In genomic region chr4:7115557-7116340, GRCh38 we compare ENCODE assay signal across 25 cellular contexts. TPM values are rescaled to one million over a fixed set of nuclear protein-coding genes. Genes with fewer than 3 reads are reported as not detected.
DNase-seq lines count a peak whose midpoint lies in the region; ATAC-seq, FAIRE-seq and TF ChIP-seq lines count a peak whose summit lies in the region.
"Had no signal": no experiment of that assay in that cellular context is flagged by ENCODE, and none has a peak within 500 bp of the region (broad histone marks: within the 10 kb centered on the region; RNA-seq: fewer than 3 reads in every experiment).

No MANE protein-coding gene starts in this region.

- TF ChIP-seq POLR2A in HepG2 (IDR thresholded peaks at IDR 0.05; ENCODE audit: insufficient read depth in 1 of 2, low read depth in 2 of 2, low read length in 2 of 2) = no peak
- no peak for TF ChIP-seq POLR2A in right lobe of liver (IDR thresholded peaks at IDR 0.05)

- no peak for TF ChIP-seq RAD21 in HepG2 (CRISPR knock-in tag; IDR thresholded peaks at IDR 0.05)

- POLR2A ChIA-PET in HepG2 (lab: Yijun Ruan, JAX) = no interaction called here

- no peak overlapping the region for H3K27ac Mint-ChIP-seq in chondrocyte (ENCODE audit: unreplicated experiment)
- H3K27ac Mint-ChIP-seq: CD14-positive monocyte; CD4-positive, alpha-beta T cell; CD8-positive, alpha-beta memory T cell had no signal

- DNase-seq in HepG2 (ENCODE audit: low spot score) (no peak), right lobe of liver (no peak), chondrocyte (ENCODE audit: low spot score) (peak; percentile 84), lower lobe of right lung (peak; percentile 31), SW480 (ENCODE audit: low spot score) (no peak), smooth muscle cell (lab: John Stamatoyannopoulos, UW; ENCODE audit: unreplicated experiment) (no peak), NAMALWA (ENCODE audit: low spot score) (no peak)
- DNase-seq: 8988T; ACHN; AML-193; BE2C; CD4-positive, alpha-beta T cell; CD8-positive, alpha-beta memory T cell; DMS 273 treated with DMSO at 0.1 percent for 48 hours; DMS79 treated with DMSO at 0.1 percent for 48 hours; GF-D8; GOT3 had no signal

- no peak for FAIRE-seq in HepG2 (lab: Jason Lieb, UNC)
- FAIRE-seq: A549, D721Med, GM12891, GM18507, H54 had no signal

- BruUV-seq in HepG2 (replicated peaks; lab: Mats Ljungman, UMichigan) = no TSS peak

- H3K27ac ChIP-seq in HepG2 (ENCODE audit: extremely low read length, insufficient read depth, low read length) = no peak overlapping the region
- no peak overlapping the region for H3K27ac ChIP-seq in right lobe of liver
- H3K27ac ChIP-seq in lower lobe of right lung = no peak overlapping the region
- no peak overlapping the region for H3K27ac ChIP-seq in smooth muscle cell (ENCODE audit: low read depth)
- H3K27ac ChIP-seq: A549; BLaER1 treated with 17β-estradiol and CSF1 and Interleukin-3, amounts not matched to agents 10 nM and 100 nM had no signal

- no peaks in the 10 kb centered on the region for H3K4me1 Mint-ChIP-seq in chondrocyte (ENCODE audit: low read depth)
- H3K4me1 Mint-ChIP-seq: CD14-positive monocyte; CD8-positive, alpha-beta memory T cell had no signal

- peaks cover 50% of the 10 kb centered on the region for H3K27me3 Mint-ChIP-seq in chondrocyte (ENCODE audit: low read depth)

- H3K4me1 ChIP-seq in HepG2 (ENCODE audit: insufficient read depth, low read length) (no peaks in the 10 kb centered on the region), right lobe of liver (no peaks in the 10 kb centered on the region), lower lobe of right lung (no peaks in the 10 kb centered on the region), smooth muscle cell (ENCODE audit: low read depth) (no peaks in the 10 kb centered on the region)
- H3K4me1 ChIP-seq: A549, BE2C, HAP-1 had no signal

- H2AFZ ChIP-seq in HepG2 (ENCODE audit: low read length) = no peak overlapping the region
- H2AFZ ChIP-seq in smooth muscle cell (ENCODE audit: low read depth) = no peak overlapping the region

- H3K4me3 ChIP-seq in HepG2 (replicated peaks in 1 of 3; ENCODE audit: insufficient read depth in 1 of 3, low read depth in 2 of 3, low read length in 3 of 3) (no peak overlapping the region), right lobe of liver (no peak overlapping the region), lower lobe of right lung (no peak overlapping the region), smooth muscle cell (no peak overlapping the region)
- H3K4me3 ChIP-seq: A549; BLaER1 treated with 17β-estradiol and CSF1 and Interleukin-3, amounts not matched to agents 10 nM and 100 nM; HAP-1 had no signal

- intact Hi-C loops in HepG2 (cut with micrococcal nuclease; ENCODE audit: unreplicated experiment) = no loop called here
- intact Hi-C loops in right lobe of liver (cut with DNase I) = no loop called here
- intact Hi-C loops in lower lobe of right lung (cut with DNase I) = no loop called here

- H3K4me2 ChIP-seq in HepG2 (ENCODE audit: low read depth, low read length) (no peak overlapping the region), smooth muscle cell (no peak overlapping the region)
- H3K4me2 ChIP-seq: A549; BLaER1 treated with 17β-estradiol and CSF1 and Interleukin-3, amounts not matched to agents 10 nM and 100 nM had no signal

- CTCF ChIA-PET in HepG2 (lab: Yijun Ruan, JAX; ENCODE audit: low intra/inter-chr PET ratio, low total read pairs) = no interaction called here

- H3K36me3 ChIP-seq in HepG2 (replicated peaks in 1 of 2; ENCODE audit: control insufficient read depth in 1 of 2, insufficient read depth in 2 of 2, low read length in 2 of 2) (no peaks in the 10 kb centered on the region), right lobe of liver (no peaks in the 10 kb centered on the region), lower lobe of right lung (no peaks in the 10 kb centered on the region), smooth muscle cell (ENCODE audit: low read depth) (no peaks in the 10 kb centered on the region)
- H3K36me3 ChIP-seq: BE2C, HAP-1 had no signal

- WGBS in HepG2 (ENCODE audit: low lambda C conversion rate) = 65% methylated on average over 11 of the region's 22 CpGs
- WGBS in right lobe of liver (ENCODE audit: insufficient coverage, low coverage, low lambda C conversion rate, missing lambda C conversion rate) = 92% methylated on average over 10 of the region's 22 CpGs
- 91% methylated on average over 21 of the region's 22 CpGs for WGBS in smooth muscle cell (ENCODE audit: low lambda C conversion rate)

- ATAC-seq in HepG2 (no peak), right lobe of liver (no peak), lower lobe of right lung (peak in 1 of 2 donors; percentile 11)
- ATAC-seq: A549 had no signal

- no peak overlapping the region for H3K4me3 Mint-ChIP-seq in chondrocyte (ENCODE audit: unreplicated experiment)
- H3K4me3 Mint-ChIP-seq: CD4-positive, alpha-beta T cell; CD8-positive, alpha-beta memory T cell had no signal

- H3F3A ChIP-seq in smooth muscle cell (ENCODE audit: low read depth) = no peaks in the 10 kb centered on the region

- TF ChIP-seq EP300 in HepG2 (IDR thresholded peaks at IDR 0.05; ENCODE audit: low read depth in 2 of 2, low read length in 2 of 2) (no peak), HepG2 (CRISPR knock-in tag; IDR thresholded peaks at IDR 0.05; ENCODE audit: borderline replicate concordance) (no peak)

- H3K27me3 ChIP-seq in HepG2 (ENCODE audit: control insufficient read depth in 1 of 2, insufficient read depth in 2 of 2, low read length in 2 of 2) (peaks cover 2 to 18% of the 10 kb centered on the region in 2 experiments; a peak in 4 of 5 replicates), right lobe of liver (no peaks in the 10 kb centered on the region), lower lobe of right lung (ENCODE audit: low read depth) (peaks cover 5% of the 10 kb centered on the region), smooth muscle cell (ENCODE audit: low read depth) (no peaks in the 10 kb centered on the region)
- H3K27me3 ChIP-seq: BE2C; BLaER1 treated with 17β-estradiol and CSF1 and Interleukin-3, amounts not matched to agents 10 nM and 100 nM had no signal

- no peak for TF ChIP-seq CTCF in HepG2 (CRISPR knock-in tag; IDR thresholded peaks at IDR 0.05)
- no peak for TF ChIP-seq CTCF in right lobe of liver (IDR thresholded peaks at IDR 0.05)
- no peak for TF ChIP-seq CTCF in chondrocyte (IDR thresholded peaks at IDR 0.05)
- no peak for TF ChIP-seq CTCF in lower lobe of right lung (IDR thresholded peaks at IDR 0.05)
- no peak for TF ChIP-seq CTCF in smooth muscle cell (IDR thresholded peaks at IDR 0.05; ENCODE audit: borderline replicate concordance, insufficient read depth, poor library complexity, severe bottlenecking)

- peaks cover 3% of the 10 kb centered on the region for H3K9me3 Mint-ChIP-seq in chondrocyte (ENCODE audit: low read depth)

- no peaks in the 10 kb centered on the region for H3K9me3 ChIP-seq in HepG2 (ENCODE audit: low read length)
- H3K9me3 ChIP-seq in right lobe of liver = no peaks in the 10 kb centered on the region
- no peaks in the 10 kb centered on the region for H3K9me3 ChIP-seq in lower lobe of right lung
- H3K9me3 ChIP-seq in smooth muscle cell (replicated peaks; ENCODE audit: low read depth) = no peaks in the 10 kb centered on the region
- H3K9me3 ChIP-seq: A549, BE2C, HAP-1 had no signal

- no peak overlapping the region for H3K9ac ChIP-seq in HepG2 (ENCODE audit: insufficient read depth, low read depth, low read length)
- H3K9ac ChIP-seq in smooth muscle cell (ENCODE audit: low read depth) = no peak overlapping the region
- H3K9ac ChIP-seq: BLaER1 treated with 17β-estradiol and CSF1 and Interleukin-3, amounts not matched to agents 10 nM and 100 nM had no signal

- in situ Hi-C loops in HepG2 (cut with HindIII; ENCODE audit: extremely low pct_ligation_motif_present, low pct_unique_long_range_greater_than_20kb) = no loop called here

- H4K20me1 ChIP-seq in HepG2 (ENCODE audit: insufficient read depth, low read length) (no peaks in the 10 kb centered on the region), smooth muscle cell (ENCODE audit: low read depth) (no peaks in the 10 kb centered on the region)
- H4K20me1 ChIP-seq: BLaER1 treated with 17β-estradiol and CSF1 and Interleukin-3, amounts not matched to agents 10 nM and 100 nM had no signal

- H3K79me2 ChIP-seq in HepG2 (ENCODE audit: insufficient read depth, low read length) = no peaks in the 10 kb centered on the region
- no peaks in the 10 kb centered on the region for H3K79me2 ChIP-seq in smooth muscle cell (ENCODE audit: low read depth)

- H3K36me3 Mint-ChIP-seq in chondrocyte (ENCODE audit: low read depth) = peaks cover 4% of the 10 kb centered on the region
- H3K36me3 Mint-ChIP-seq: CD14-positive monocyte had no signal

TF ChIP-seq in HepG2, 621 proteins besides CTCF, POLR2A, EP300 and RAD21 (continues in another document):
- no peak for TF ChIP-seq HOXA3 (CRISPR knock-in tag; IDR thresholded peaks at IDR 0.05)
- no peak for TF ChIP-seq ZNF253 (CRISPR knock-in tag; IDR thresholded peaks at IDR 0.05; ENCODE audit: borderline replicate concordance)

RNA-seq across cellular contexts. Expression of gene GRPEL1, which starts 47.9 kb away (rescaled TPM):
- 141 and 213 TPM in 2 replicates for total RNA-seq in HepG2 (2016; rRNA removed; fragmentation: Illumina TruSeq; extraction: Trizol)
- total RNA-seq in HepG2 (2016; cell fraction: cytosol; rRNA removed; fragmentation: Illumina TruSeq; extraction: Trizol; ENCODE audit: low read depth) = 24.3 and 28.6 TPM in 2 replicates
- 139 and 219 TPM in 2 replicates for total RNA-seq in HepG2 (2016; cell fraction: insoluble cytoplasmic fraction; rRNA removed; fragmentation: Illumina TruSeq; extraction: Trizol)
- 37.5 and 43.6 TPM in 2 replicates for total RNA-seq in HepG2 (2016; cell fraction: membrane; rRNA removed; fragmentation: Illumina TruSeq; extraction: Trizol)
- total RNA-seq in HepG2 (2016; cell fraction: nucleus; rRNA removed; fragmentation: Illumina TruSeq; extraction: Trizol) = 48.8 and 49.5 TPM in 2 replicates
- polyA plus RNA-seq in HepG2 (2011; rRNA removed) = 27.2 and 32.3 TPM in 2 replicates
- 30.3 and 39.4 TPM in 2 replicates for polyA plus RNA-seq in HepG2 (2011; cell fraction: cytosol; rRNA removed)
- 12.6 and 17.4 TPM in 2 replicates for polyA plus RNA-seq in HepG2 (2011; cell fraction: nucleus; rRNA removed)
- 52.6 and 70.0 TPM in 2 replicates for polyA plus RNA-seq in HepG2 (2012)
- polyA plus RNA-seq in HepG2 (2016; cell fraction: cytosol; fragmentation: Illumina TruSeq; extraction: Trizol; ENCODE audit: low read depth) = 28.9 and 31.1 TPM in 2 replicates
- 220 and 231 TPM in 2 replicates for polyA plus RNA-seq in HepG2 (2016; cell fraction: insoluble cytoplasmic fraction; fragmentation: Illumina TruSeq; extraction: Trizol; ENCODE audit: low read depth)
- polyA plus RNA-seq in HepG2 (2016; cell fraction: membrane; fragmentation: Illumina TruSeq; extraction: Trizol; ENCODE audit: low read depth) = 28.9 and 29.2 TPM in 2 replicates
- 73.7 and 88.9 TPM in 2 replicates for polyA plus RNA-seq in HepG2 (2016; cell fraction: nucleus; fragmentation: Illumina TruSeq; extraction: Trizol; ENCODE audit: insufficient read depth, low read depth)
- 23.2 and 27.5 TPM in 2 replicates for polyA minus RNA-seq in HepG2 (2011; rRNA and poly(A)+ RNA removed; ENCODE audit: low replicate concordance)
- polyA minus RNA-seq in HepG2 (2011; cell fraction: cytosol; rRNA and poly(A)+ RNA removed) = 19.1 and 25.1 TPM in 2 replicates
- polyA minus RNA-seq in HepG2 (2011; cell fraction: nucleus; rRNA and poly(A)+ RNA removed) = 36.8 and 50.7 TPM in 2 replicates
- total RNA-seq in right lobe of liver = 10 to 100 TPM; 30.0 to 49.2 (median 45.3) TPM
- total RNA-seq in chondrocyte = 21.8 to 25.8 TPM (median 24.1 TPM) in 3 replicates
- total RNA-seq in lower lobe of right lung = 25.7 TPM
- total RNA-seq in smooth muscle cell = 18.6 and 26.0 TPM in 2 replicates
- 40.6 and 48.2 TPM in 2 replicates for polyA plus RNA-seq in smooth muscle cell

Comparison
In these comparisons a context has a peak if more than half of its experiments do, and no peak if none do; other contexts are left out.
1. DNase-seq: peak in chondrocyte (single experiment) and lower lobe of right lung (single experiment); none in HepG2 (single experiment), right lobe of liver (0 of 3), SW480 (single experiment), smooth muscle cell (single experiment) and NAMALWA (single experiment).